Comparison of ENCODE assay signal across 1 cellular context in the genomic region with DNA sequence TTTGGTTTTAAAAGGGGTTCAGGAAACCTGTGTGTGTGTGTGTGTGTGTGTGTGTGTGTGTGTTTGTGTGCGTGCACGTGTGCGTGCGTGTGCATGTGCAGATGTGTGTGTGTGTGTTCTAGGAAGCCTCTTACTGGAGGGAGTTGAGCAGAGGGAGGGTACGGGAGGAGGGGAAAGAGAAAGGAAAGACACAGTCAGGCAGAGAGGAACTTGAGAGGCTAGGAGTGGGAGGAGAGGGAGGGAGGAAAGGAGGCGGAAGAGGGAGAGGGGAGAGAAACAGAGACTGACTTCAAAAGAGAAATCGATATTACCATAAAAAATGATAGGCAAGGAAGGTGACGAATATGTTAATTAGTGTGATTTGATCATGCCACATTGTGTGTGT.
A peak's percentile ranks its signal among the peaks of the same experiment; 100 is the strongest.
TF ChIP-seq lines count a peak whose summit lies in the region.

No MANE protein-coding gene starts in this region.

TF ChIP-seq in HepG2, 621 proteins besides CTCF, POLR2A, EP300 and RAD21 (continues in another document):
- TF ChIP-seq AHDC1 (CRISPR knock-in tag; IDR thresholded peaks at IDR 0.05; ENCODE audit: borderline replicate concordance) (no peak), ARNTL (CRISPR knock-in tag; IDR thresholded peaks at IDR 0.05) (peak; percentile 86), MAX (IDR thresholded peaks at IDR 0.05) (peak; percentile 23; the same call in 1 of the 2 replicates), FOXP1 (IDR thresholded peaks at IDR 0.05) (0 out of 2 replicates have a peak, but pooled peaks have one; percentile 4), FOXP1 (CRISPR knock-in tag; IDR thresholded peaks at IDR 0.05) (no peak), ZNF609 (CRISPR knock-in tag; IDR thresholded peaks at IDR 0.05; ENCODE audit: borderline replicate concordance) (peak; percentile 3; the same call in 1 of the 2 replicates), HNF4G (IDR thresholded peaks at IDR 0.05; ENCODE audit: borderline replicate concordance, low read depth, low read length) (peak; percentile 25; the same call in 1 of the 2 replicates), HNF4G (CRISPR knock-in tag; IDR thresholded peaks at IDR 0.05; ENCODE audit: borderline replicate concordance, low read depth) (no peak; the same call in 1 of the 2 replicates), BHLHE40 (IDR thresholded peaks at IDR 0.05; ENCODE audit: low read length) (peak; percentile 85), HNF4A (CRISPR knock-in tag; IDR thresholded peaks at IDR 0.05) (peak; percentile 39), NONO (IDR thresholded peaks at IDR 0.05) (no peak), NONO (CRISPR knock-in tag; conservative IDR thresholded peaks at IDR 0.05) (0 out of 2 replicates have a peak, but pooled peaks have one; percentile 24), ZNF441 (CRISPR knock-in tag; IDR thresholded peaks at IDR 0.05; ENCODE audit: borderline replicate concordance) (no peak), ZNF563 (CRISPR knock-in tag; IDR thresholded peaks at IDR 0.05) (0 out of 2 replicates have a peak, but pooled peaks have one; percentile 6), LCORL (IDR thresholded peaks at IDR 0.05) (0 out of 2 replicates have a peak, but pooled peaks have one; percentile 36), LCORL (CRISPR knock-in tag; IDR thresholded peaks at IDR 0.05) (no peak)
- TF ChIP-seq, protein P1, sequence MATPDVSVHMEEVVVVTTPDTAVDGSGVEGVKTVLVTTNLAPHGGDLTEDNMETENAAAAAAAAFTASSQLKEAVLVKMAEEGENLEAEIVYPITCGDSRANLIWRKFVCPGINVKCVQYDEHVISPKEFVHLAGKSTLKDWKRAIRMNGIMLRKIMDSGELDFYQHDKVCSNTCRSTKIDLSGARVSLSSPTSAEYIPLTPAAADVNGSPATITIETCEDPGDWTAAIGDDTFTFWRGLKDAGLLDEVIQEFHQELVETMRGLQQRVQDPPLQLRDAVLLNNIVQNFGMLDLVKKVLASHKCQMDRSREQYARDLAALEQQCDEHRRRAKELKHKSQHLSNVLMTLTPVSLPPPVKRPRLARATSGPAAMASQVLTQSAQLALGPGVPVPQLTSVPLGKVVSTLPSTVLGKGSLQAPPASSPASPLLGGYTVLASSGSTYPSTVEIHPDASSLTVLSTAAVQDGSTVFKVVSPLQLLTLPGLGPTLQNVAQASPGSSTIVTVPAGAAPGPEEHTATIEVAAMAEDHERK (CRISPR knock-in tag; IDR thresholded peaks at IDR 0.05; ENCODE audit: low read depth) = 0 out of 2 replicates have a peak, but pooled peaks have one; percentile 21
- TF ChIP-seq, protein P2, sequence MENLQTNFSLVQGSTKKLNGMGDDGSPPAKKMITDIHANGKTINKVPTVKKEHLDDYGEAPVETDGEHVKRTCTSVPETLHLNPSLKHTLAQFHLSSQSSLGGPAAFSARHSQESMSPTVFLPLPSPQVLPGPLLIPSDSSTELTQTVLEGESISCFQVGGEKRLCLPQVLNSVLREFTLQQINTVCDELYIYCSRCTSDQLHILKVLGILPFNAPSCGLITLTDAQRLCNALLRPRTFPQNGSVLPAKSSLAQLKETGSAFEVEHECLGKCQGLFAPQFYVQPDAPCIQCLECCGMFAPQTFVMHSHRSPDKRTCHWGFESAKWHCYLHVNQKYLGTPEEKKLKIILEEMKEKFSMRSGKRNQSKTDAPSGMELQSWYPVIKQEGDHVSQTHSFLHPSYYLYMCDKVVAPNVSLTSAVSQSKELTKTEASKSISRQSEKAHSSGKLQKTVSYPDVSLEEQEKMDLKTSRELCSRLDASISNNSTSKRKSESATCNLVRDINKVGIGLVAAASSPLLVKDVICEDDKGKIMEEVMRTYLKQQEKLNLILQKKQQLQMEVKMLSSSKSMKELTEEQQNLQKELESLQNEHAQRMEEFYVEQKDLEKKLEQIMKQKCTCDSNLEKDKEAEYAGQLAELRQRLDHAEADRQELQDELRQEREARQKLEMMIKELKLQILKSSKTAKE (CRISPR knock-in tag; IDR thresholded peaks at IDR 0.05; ENCODE audit: borderline replicate concordance) = 0 out of 2 replicates have a peak, but pooled peaks have one; percentile 25
- TF ChIP-seq, protein P3, sequence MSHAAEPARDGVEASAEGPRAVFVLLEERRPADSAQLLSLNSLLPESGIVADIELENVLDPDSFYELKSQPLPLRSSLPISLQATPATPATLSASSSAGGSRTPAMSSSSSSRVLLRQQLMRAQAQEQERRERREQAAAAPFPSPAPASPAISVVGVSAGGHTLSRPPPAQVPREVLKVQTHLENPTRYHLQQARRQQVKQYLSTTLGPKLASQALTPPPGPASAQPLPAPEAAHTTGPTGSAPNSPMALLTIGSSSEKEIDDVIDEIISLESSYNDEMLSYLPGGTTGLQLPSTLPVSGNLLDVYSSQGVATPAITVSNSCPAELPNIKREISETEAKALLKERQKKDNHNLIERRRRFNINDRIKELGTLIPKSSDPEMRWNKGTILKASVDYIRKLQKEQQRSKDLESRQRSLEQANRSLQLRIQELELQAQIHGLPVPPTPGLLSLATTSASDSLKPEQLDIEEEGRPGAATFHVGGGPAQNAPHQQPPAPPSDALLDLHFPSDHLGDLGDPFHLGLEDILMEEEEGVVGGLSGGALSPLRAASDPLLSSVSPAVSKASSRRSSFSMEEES (CRISPR knock-in tag; IDR thresholded peaks at IDR 0.05) = no peak
- TF ChIP-seq, protein P4, sequence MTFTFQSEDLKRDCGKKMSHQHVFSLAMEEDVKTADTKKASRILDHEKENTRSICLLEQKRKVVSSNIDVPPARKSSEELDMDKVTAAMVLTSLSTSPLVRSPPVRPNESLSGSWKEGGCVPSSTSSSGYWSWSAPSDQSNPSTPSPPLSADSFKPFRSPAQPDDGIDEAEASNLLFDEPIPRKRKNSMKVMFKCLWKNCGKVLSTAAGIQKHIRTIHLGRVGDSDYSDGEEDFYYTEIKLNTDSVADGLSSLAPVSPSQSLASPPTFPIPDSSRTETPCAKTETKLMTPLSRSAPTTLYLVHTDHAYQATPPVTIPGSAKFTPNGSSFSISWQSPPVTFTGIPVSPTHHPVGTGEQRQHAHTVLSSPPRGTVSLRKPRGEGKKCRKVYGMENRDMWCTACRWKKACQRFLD (CRISPR knock-in tag; IDR thresholded peaks at IDR 0.05; ENCODE audit: borderline replicate concordance) = no peak
- TF ChIP-seq, protein P5, sequence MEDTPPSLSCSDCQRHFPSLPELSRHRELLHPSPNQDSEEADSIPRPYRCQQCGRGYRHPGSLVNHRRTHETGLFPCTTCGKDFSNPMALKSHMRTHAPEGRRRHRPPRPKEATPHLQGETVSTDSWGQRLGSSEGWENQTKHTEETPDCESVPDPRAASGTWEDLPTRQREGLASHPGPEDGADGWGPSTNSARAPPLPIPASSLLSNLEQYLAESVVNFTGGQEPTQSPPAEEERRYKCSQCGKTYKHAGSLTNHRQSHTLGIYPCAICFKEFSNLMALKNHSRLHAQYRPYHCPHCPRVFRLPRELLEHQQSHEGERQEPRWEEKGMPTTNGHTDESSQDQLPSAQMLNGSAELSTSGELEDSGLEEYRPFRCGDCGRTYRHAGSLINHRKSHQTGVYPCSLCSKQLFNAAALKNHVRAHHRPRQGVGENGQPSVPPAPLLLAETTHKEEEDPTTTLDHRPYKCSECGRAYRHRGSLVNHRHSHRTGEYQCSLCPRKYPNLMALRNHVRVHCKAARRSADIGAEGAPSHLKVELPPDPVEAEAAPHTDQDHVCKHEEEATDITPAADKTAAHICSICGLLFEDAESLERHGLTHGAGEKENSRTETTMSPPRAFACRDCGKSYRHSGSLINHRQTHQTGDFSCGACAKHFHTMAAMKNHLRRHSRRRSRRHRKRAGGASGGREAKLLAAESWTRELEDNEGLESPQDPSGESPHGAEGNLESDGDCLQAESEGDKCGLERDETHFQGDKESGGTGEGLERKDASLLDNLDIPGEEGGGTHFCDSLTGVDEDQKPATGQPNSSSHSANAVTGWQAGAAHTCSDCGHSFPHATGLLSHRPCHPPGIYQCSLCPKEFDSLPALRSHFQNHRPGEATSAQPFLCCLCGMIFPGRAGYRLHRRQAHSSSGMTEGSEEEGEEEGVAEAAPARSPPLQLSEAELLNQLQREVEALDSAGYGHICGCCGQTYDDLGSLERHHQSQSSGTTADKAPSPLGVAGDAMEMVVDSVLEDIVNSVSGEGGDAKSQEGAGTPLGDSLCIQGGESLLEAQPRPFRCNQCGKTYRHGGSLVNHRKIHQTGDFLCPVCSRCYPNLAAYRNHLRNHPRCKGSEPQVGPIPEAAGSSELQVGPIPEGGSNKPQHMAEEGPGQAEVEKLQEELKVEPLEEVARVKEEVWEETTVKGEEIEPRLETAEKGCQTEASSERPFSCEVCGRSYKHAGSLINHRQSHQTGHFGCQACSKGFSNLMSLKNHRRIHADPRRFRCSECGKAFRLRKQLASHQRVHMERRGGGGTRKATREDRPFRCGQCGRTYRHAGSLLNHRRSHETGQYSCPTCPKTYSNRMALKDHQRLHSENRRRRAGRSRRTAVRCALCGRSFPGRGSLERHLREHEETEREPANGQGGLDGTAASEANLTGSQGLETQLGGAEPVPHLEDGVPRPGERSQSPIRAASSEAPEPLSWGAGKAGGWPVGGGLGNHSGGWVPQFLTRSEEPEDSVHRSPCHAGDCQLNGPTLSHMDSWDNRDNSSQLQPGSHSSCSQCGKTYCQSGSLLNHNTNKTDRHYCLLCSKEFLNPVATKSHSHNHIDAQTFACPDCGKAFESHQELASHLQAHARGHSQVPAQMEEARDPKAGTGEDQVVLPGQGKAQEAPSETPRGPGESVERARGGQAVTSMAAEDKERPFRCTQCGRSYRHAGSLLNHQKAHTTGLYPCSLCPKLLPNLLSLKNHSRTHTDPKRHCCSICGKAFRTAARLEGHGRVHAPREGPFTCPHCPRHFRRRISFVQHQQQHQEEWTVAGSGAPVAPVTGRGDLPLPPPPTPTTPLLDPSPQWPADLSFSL (CRISPR knock-in tag; IDR thresholded peaks at IDR 0.05) = peak; percentile 87
- TF ChIP-seq, protein P6, sequence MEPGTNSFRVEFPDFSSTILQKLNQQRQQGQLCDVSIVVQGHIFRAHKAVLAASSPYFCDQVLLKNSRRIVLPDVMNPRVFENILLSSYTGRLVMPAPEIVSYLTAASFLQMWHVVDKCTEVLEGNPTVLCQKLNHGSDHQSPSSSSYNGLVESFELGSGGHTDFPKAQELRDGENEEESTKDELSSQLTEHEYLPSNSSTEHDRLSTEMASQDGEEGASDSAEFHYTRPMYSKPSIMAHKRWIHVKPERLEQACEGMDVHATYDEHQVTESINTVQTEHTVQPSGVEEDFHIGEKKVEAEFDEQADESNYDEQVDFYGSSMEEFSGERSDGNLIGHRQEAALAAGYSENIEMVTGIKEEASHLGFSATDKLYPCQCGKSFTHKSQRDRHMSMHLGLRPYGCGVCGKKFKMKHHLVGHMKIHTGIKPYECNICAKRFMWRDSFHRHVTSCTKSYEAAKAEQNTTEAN (CRISPR knock-in tag; conservative IDR thresholded peaks at IDR 0.05) = peak; percentile 53; the same call in 1 of the 2 replicates
